In the genomic region with DNA sequence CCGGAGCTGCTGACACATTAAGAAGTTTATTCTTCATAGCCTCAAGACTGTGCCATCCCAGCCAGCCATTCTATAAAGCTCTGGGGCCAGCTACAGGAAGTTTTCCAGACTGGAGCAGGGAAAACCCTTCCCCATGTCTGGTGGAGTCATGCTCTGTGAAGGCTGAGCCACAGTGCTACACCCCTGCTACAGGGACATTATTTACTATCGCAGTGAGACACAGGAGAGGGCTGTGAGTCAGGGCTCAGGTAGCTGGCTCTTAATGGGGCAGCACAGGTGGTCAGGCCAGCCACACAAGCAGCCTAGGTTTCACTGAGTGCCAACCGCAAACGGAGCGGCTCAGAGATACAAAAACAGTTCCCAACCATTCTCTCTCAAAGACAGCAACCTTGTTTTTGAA, we compare ENCODE assay signal across 9 cellular contexts. TPM values are rescaled to one million over a fixed set of nuclear protein-coding genes. Genes with fewer than 3 reads are reported as not detected.
A peak's percentile ranks its signal among the peaks of the same experiment; 100 is the strongest.
DNase-seq lines count a peak whose midpoint lies in the region; ATAC-seq and TF ChIP-seq lines count a peak whose summit lies in the region.
"Had no signal": no experiment of that assay in that cellular context is flagged by ENCODE, and none has a peak within 500 bp of the region (broad histone marks: within the 10 kb centered on the region; RNA-seq: fewer than 3 reads in every experiment).

No MANE protein-coding gene starts in this region.

- no peak overlapping the region for H3K4me3 ChIP-seq in RWPE2 (ENCODE audit: severe bottlenecking)
- no peak overlapping the region for H3K4me3 ChIP-seq in fibroblast of villous mesenchyme (ENCODE audit: low read depth, low read length)
- no peak overlapping the region for H3K4me3 ChIP-seq in skeletal muscle satellite cell (ENCODE audit: low read length)
- H3K4me3 ChIP-seq in testis = no peak overlapping the region

- H3K4me1 ChIP-seq in RWPE2 (ENCODE audit: insufficient read depth, poor library complexity, severe bottlenecking) = peaks cover 29% of the 10 kb centered on the region
- peaks cover 26% of the 10 kb centered on the region for H3K4me1 ChIP-seq in skeletal muscle satellite cell (ENCODE audit: control insufficient read depth, insufficient read depth, low read length)
- no peaks in the 10 kb centered on the region for H3K4me1 ChIP-seq in testis

- TF ChIP-seq CTCF in RWPE2 (IDR thresholded peaks at IDR 0.05; ENCODE audit: poor library complexity, severe bottlenecking) = no peak
- TF ChIP-seq CTCF in fibroblast of villous mesenchyme (IDR thresholded peaks at IDR 0.05; ENCODE audit: insufficient read depth, low read depth, low read length) = no peak
- TF ChIP-seq CTCF in testis (IDR thresholded peaks at IDR 0.05) = no peak

- H3K4me2 ChIP-seq in skeletal muscle satellite cell (ENCODE audit: low read length) = peak overlapping the region; percentile 23

- peak; percentile 82 for DNase-seq in GM03348 (ENCODE audit: low spot score)
- DNase-seq in RWPE2 (ENCODE audit: low spot score) = peak; percentile 95
- peak; percentile 42 for DNase-seq in fibroblast of villous mesenchyme (ENCODE audit: low read depth)
- DNase-seq in testis = no peak
- no peak for DNase-seq in inferior parietal cortex (ENCODE audit: extremely low spot score)
- DNase-seq: occipital lobe had no signal

- H3K9ac ChIP-seq in skeletal muscle satellite cell (ENCODE audit: low read depth, low read length) = peak overlapping the region; percentile 12

- TF ChIP-seq POLR2A in testis (IDR thresholded peaks at IDR 0.05) = no peak
- no peak for TF ChIP-seq POLR2A in GM18505 (IDR thresholded peaks at IDR 0.05; ENCODE audit: borderline replicate concordance, extremely low read depth, insufficient read depth, insufficient read length)

- peak overlapping the region; percentile 98 for H3K27ac ChIP-seq in RWPE2 (ENCODE audit: poor library complexity, severe bottlenecking)
- H3K27ac ChIP-seq in testis = no peak overlapping the region

- H3K36me3 ChIP-seq in RWPE2 (ENCODE audit: low read depth) = peaks cover 92% of the 10 kb centered on the region
- peaks cover 56% of the 10 kb centered on the region for H3K36me3 ChIP-seq in skeletal muscle satellite cell (ENCODE audit: insufficient read depth, low read length)
- H3K36me3 ChIP-seq in testis (ENCODE audit: low read depth, missing control alignments) = no peaks in the 10 kb centered on the region

- H3K27me3 ChIP-seq in RWPE2 (ENCODE audit: insufficient read depth, poor library complexity, severe bottlenecking) = no peaks in the 10 kb centered on the region
- H3K27me3 ChIP-seq in skeletal muscle satellite cell (ENCODE audit: control insufficient read depth, insufficient read depth, low read length) = no peaks in the 10 kb centered on the region
- no peaks in the 10 kb centered on the region for H3K27me3 ChIP-seq in testis

- ATAC-seq in RWPE2 (ENCODE audit: low read depth) (peak; percentile 100), HG02610 (IDR thresholded peaks at IDR 0.05; ENCODE audit: unreplicated experiment) (no peak), GM18505 (IDR thresholded peaks at IDR 0.05; ENCODE audit: unreplicated experiment) (no peak)

- intact Hi-C loops in testis (cut with DNase I; ENCODE audit: low total_unique reads) = no loop called here

- H3K9me3 ChIP-seq in RWPE2 (ENCODE audit: severe bottlenecking) (no peaks in the 10 kb centered on the region), skeletal muscle satellite cell (replicated peaks; ENCODE audit: low read length) (no peaks in the 10 kb centered on the region), testis (no peaks in the 10 kb centered on the region)

- WGBS in testis, 2 donors = 92% methylated on average over 5 of the region's 5 CpGs

RNA-seq across cellular contexts. Expression of gene HPS4, which starts 12.1 kb away (rescaled TPM):
- 28.0 and 28.1 TPM in 2 replicates for total RNA-seq in fibroblast of villous mesenchyme
- total RNA-seq in skeletal muscle satellite cell (2012; rRNA removed) = 18.5 and 19.0 TPM in 2 replicates
- 100 to 1,000 TPM; 103 to 110 TPM for total RNA-seq in testis
- polyA plus RNA-seq in testis (ENCODE audit: insufficient read depth, low read depth, low replicate concordance) = 68.8 TPM

RNA-seq across cellular contexts. Expression of gene SRRD, which starts 12.2 kb away (rescaled TPM):
- total RNA-seq in fibroblast of villous mesenchyme (10.4 and 13.5 TPM in 2 replicates), testis (10 to 100 TPM; 22.7 to 27.2 TPM)
- total RNA-seq in skeletal muscle satellite cell (2012; rRNA removed) = 9.4 and 13.2 TPM in 2 replicates
- polyA plus RNA-seq in testis (ENCODE audit: insufficient read depth, low read depth, low replicate concordance) = 37.9 TPM

RNA-seq across cellular contexts. Expression of gene TFIP11, which starts 40.8 kb away (rescaled TPM):
- total RNA-seq in fibroblast of villous mesenchyme (32.9 and 34.5 TPM in 2 replicates), testis (10 to 100 TPM; 44.3 to 51.3 TPM)
- total RNA-seq in skeletal muscle satellite cell (2012; rRNA removed) = 27.1 and 28.4 TPM in 2 replicates
- polyA plus RNA-seq in testis (ENCODE audit: insufficient read depth, low read depth, low replicate concordance) = 100 TPM

RNA-seq across cellular contexts. Expression of gene ASPHD2, which starts 42.5 kb away (rescaled TPM):
- total RNA-seq in fibroblast of villous mesenchyme = 0.32 and 2.2 TPM in 2 replicates
- total RNA-seq in skeletal muscle satellite cell (2012; rRNA removed) = 0.51 and 2.6 TPM in 2 replicates
- total RNA-seq in testis = 1 to 10 TPM; 4.8 to 5.0 TPM
- 4.2 TPM for polyA plus RNA-seq in testis (ENCODE audit: insufficient read depth, low read depth, low replicate concordance)

Comparison
In these comparisons a context has a peak if more than half of its experiments do, and no peak if none do; other contexts are left out.
1. DNase-seq: peak in GM03348 (single experiment), RWPE2 (single experiment) and fibroblast of villous mesenchyme (single experiment); none in testis (single experiment) and inferior parietal cortex (single experiment).